Comparison of ENCODE assay signal across 31 cellular contexts in genomic region chr10:90813592-90814365, GRCh38. TPM values are rescaled to one million over a fixed set of nuclear protein-coding genes. Genes with fewer than 3 reads are reported as not detected.
A peak's percentile ranks its signal among the peaks of the same experiment; 100 is the strongest.
DNase-seq lines count a peak whose midpoint lies in the region; ATAC-seq, FAIRE-seq and TF ChIP-seq lines count a peak whose summit lies in the region.
"Had no signal": no experiment of that assay in that cellular context is flagged by ENCODE, and none has a peak within 500 bp of the region (broad histone marks: within the 10 kb centered on the region; RNA-seq: fewer than 3 reads in every experiment).

No MANE protein-coding gene starts in this region.

- TF ChIP-seq CTCF in breast epithelium (IDR thresholded peaks at IDR 0.05) = no peak
- TF ChIP-seq CTCF in MCF 10A (IDR thresholded peaks at IDR 0.05; ENCODE audit: unreplicated experiment) = no peak
- no peak for TF ChIP-seq CTCF in WTC11 (IDR thresholded peaks at IDR 0.05)
- TF ChIP-seq CTCF in fibroblast of mammary gland (conservative IDR thresholded peaks at IDR 0.05; ENCODE audit: control insufficient read depth, insufficient read depth, low read depth, low read length) = no peak

- no peak overlapping the region for H3K4me3 Mint-ChIP-seq in MCF 10A (ENCODE audit: unreplicated experiment)
- no peak overlapping the region for H3K4me3 Mint-ChIP-seq in WTC11
- H3K4me3 Mint-ChIP-seq: activated naive CD4-positive, alpha-beta T cell treated with anti-CD3 and anti-CD28 coated beads, Interleukin-2, amount 10 ng/mL, durations not matched to agents 7 days and 5 days; activated T-helper 17 cell treated with anti-CD3 and anti-CD28 coated beads, Interleukin-2, amount 50 U/mL, for 72 hours; CD14-positive monocyte; natural killer cell had no signal

- H3K27me3 ChIP-seq in breast epithelium = no peaks in the 10 kb centered on the region
- H3K27me3 ChIP-seq: heart left ventricle, tibial artery had no signal

- no peak overlapping the region for H3K27ac Mint-ChIP-seq in MCF 10A (ENCODE audit: low read depth, unreplicated experiment)
- peak overlapping the region; percentile 88 for H3K27ac Mint-ChIP-seq in WTC11
- H3K27ac Mint-ChIP-seq: activated naive CD4-positive, alpha-beta T cell treated with anti-CD3 and anti-CD28 coated beads, Interleukin-2, amount 10 ng/mL, durations not matched to agents 7 days and 5 days; activated T-helper 17 cell treated with anti-CD3 and anti-CD28 coated beads, Interleukin-2, amount 50 U/mL, for 72 hours; CD14-positive monocyte; natural killer cell had no signal

- DNase-seq in breast epithelium (ENCODE audit: low spot score in 2 of 2) (peak in 1 of 2 donors; percentile 62), MCF 10A (ENCODE audit: unreplicated experiment) (no peak), WTC11 (ENCODE audit: low spot score) (no peak), fibroblast of mammary gland (ENCODE audit: low read depth) (peak; percentile 3), urothelium cell line (ENCODE audit: low spot score) (peak; percentile 6), hepatic stellate cell (ENCODE audit: low spot score) (no peak), NAMALWA (ENCODE audit: low spot score) (no peak), NCI-H2227 (lab: John Stamatoyannopoulos, UW; ENCODE audit: unreplicated experiment) (no peak)
- DNase-seq: activated CD4-positive, alpha-beta T cell treated with anti-CD3 and anti-CD28 coated beads for 4 hours; activated naive CD4-positive, alpha-beta T cell treated with anti-CD3 and anti-CD28 coated beads, Interleukin-2, amount 10 ng/mL, durations not matched to agents 7 days and 5 days; Caco-2; DND-41; effector CD4-positive, alpha-beta T cell; foreskin fibroblast; H7; heart left ventricle; Karpas-422; lower lobe of right lung; natural killer cell; NCI-H1092 treated with DMSO at 0.1 percent for 48 hours; NCI-H187 treated with DMSO at 0.1 percent for 48 hours; occipital lobe; PC-3; psoas muscle; stimulated activated CD4-positive, alpha-beta T cell treated with anti-CD3 and anti-CD28 coated beads, Interleukin-4, amount 100 ng/mL, for 4 hours; tibial artery had no signal

- no peak for FAIRE-seq in urothelium cell line (lab: Jason Lieb, UNC)
- FAIRE-seq: A204.1, bronchial epithelial cell, HepG2 had no signal

- ATAC-seq in WTC11 = no peak
- ATAC-seq: activated T-helper 17 cell treated with anti-CD3 and anti-CD28 coated beads, Interleukin-2, amount 50 U/mL, for 72 hours; heart left ventricle; HepG2; lower lobe of right lung; natural killer cell; PC-3; psoas muscle had no signal

- no peaks in the 10 kb centered on the region for H3K9me3 ChIP-seq in breast epithelium
- H3K9me3 ChIP-seq: Caco-2, heart left ventricle, lower lobe of right lung, psoas muscle, tibial artery had no signal

- CTCF ChIA-PET in MCF 10A (lab: Yijun Ruan, JAX) (interaction anchor here (0.6 to 1.2 kb wide), 4 partner anchors 9 to 1156 kb away, joined by 3 to 6 read pairs (median 4); no protein-coding TSS in a partner anchor), WTC11 (lab: Charles Lee) (no interaction called here)

- H3K4me1 ChIP-seq in breast epithelium = no peaks in the 10 kb centered on the region
- H3K4me1 ChIP-seq: Caco-2, lower lobe of right lung, psoas muscle, tibial artery had no signal

- no peaks in the 10 kb centered on the region for H3K36me3 Mint-ChIP-seq in MCF 10A (ENCODE audit: insufficient read depth, unreplicated experiment)
- peaks cover 41% of the 10 kb centered on the region for H3K36me3 Mint-ChIP-seq in WTC11
- H3K36me3 Mint-ChIP-seq: activated naive CD4-positive, alpha-beta T cell treated with anti-CD3 and anti-CD28 coated beads, Interleukin-2, amount 10 ng/mL, durations not matched to agents 7 days and 5 days; CD14-positive monocyte; natural killer cell had no signal

- H3K4me1 Mint-ChIP-seq in MCF 10A (ENCODE audit: insufficient read depth, unreplicated experiment) = peaks cover 20% of the 10 kb centered on the region
- H3K4me1 Mint-ChIP-seq in WTC11 = peaks cover 56% of the 10 kb centered on the region
- H3K4me1 Mint-ChIP-seq: activated naive CD4-positive, alpha-beta T cell treated with anti-CD3 and anti-CD28 coated beads, Interleukin-2, amount 10 ng/mL, durations not matched to agents 7 days and 5 days; activated T-helper 17 cell treated with anti-CD3 and anti-CD28 coated beads, Interleukin-2, amount 50 U/mL, for 72 hours; natural killer cell had no signal

- POLR2A ChIA-PET in MCF 10A (lab: Yijun Ruan, JAX) (no interaction called here), WTC11 (lab: Charles Lee) (interaction anchor here (1.6 kb wide), 1 partner anchor 9 kb away, joined by 4 read pairs; no protein-coding TSS in a partner anchor)

- intact Hi-C loops in breast epithelium (cut with DNase I; ENCODE audit: low total_unique reads) = no loop called here
- intact Hi-C loops in MCF 10A (cut with micrococcal nuclease) = no loop called here

- no peaks in the 10 kb centered on the region for H3K36me3 ChIP-seq in breast epithelium
- H3K36me3 ChIP-seq: heart left ventricle, lower lobe of right lung, tibial artery had no signal

- H3K4me3 ChIP-seq in breast epithelium (peak overlapping the region in 2 of 3 donors; percentile 1 to 32), fibroblast of mammary gland (ENCODE audit: control insufficient read depth, low read depth, low read length) (no peak overlapping the region)
- H3K4me3 ChIP-seq: heart left ventricle, lower lobe of right lung, psoas muscle, tibial artery had no signal

- H3K9me3 Mint-ChIP-seq in MCF 10A (ENCODE audit: unreplicated experiment) = peaks cover 4% of the 10 kb centered on the region
- peaks cover 36% of the 10 kb centered on the region for H3K9me3 Mint-ChIP-seq in WTC11
- H3K9me3 Mint-ChIP-seq: activated naive CD4-positive, alpha-beta T cell treated with anti-CD3 and anti-CD28 coated beads, Interleukin-2, amount 10 ng/mL, durations not matched to agents 7 days and 5 days; activated T-helper 17 cell treated with anti-CD3 and anti-CD28 coated beads, Interleukin-2, amount 50 U/mL, for 72 hours; natural killer cell had no signal

- TF ChIP-seq POLR2A in breast epithelium (IDR thresholded peaks at IDR 0.05) = no peak

- no TSS peak for BruUV-seq in MCF 10A (replicated peaks; lab: Mats Ljungman, UMichigan)

- H3K27ac ChIP-seq in breast epithelium = peak overlapping the region; percentile 2 to 52
- H3K27ac ChIP-seq: heart left ventricle, lower lobe of right lung, psoas muscle, tibial artery had no signal

- no peaks in the 10 kb centered on the region for H3K27me3 Mint-ChIP-seq in MCF 10A (ENCODE audit: insufficient read depth, unreplicated experiment)
- peaks cover 14% of the 10 kb centered on the region for H3K27me3 Mint-ChIP-seq in WTC11 (ENCODE audit: low read depth)

TF ChIP-seq in WTC11, 78 proteins besides CTCF, POLR2A, EP300 and RAD21:
- no peak for TF ChIP-seq MAX (CRISPR knock-in tag; IDR thresholded peaks at IDR 0.05)
TF ChIP-seq in WTC11: peak in this region for 0.

RNA-seq across cellular contexts. Expression of gene HTR7, which starts 44.1 kb away (rescaled TPM):
- 1 to 10 TPM in 2 of 3 donors, under 1 TPM in 1; 0.66 to 1.8 (median 1.8) TPM for total RNA-seq in breast epithelium
- 14.1 and 15.3 TPM in 2 replicates for total RNA-seq in MCF 10A (2022)
- total RNA-seq in WTC11 (2021) = 8.9 to 11.2 TPM (median 9.3 TPM) in 3 replicates
- total RNA-seq: Caco-2 had no signal

RNA-seq across cellular contexts. Expression of gene RPP30, which starts 58.0 kb away (rescaled TPM):
- total RNA-seq in breast epithelium (10 to 100 TPM; 31.8 to 48.7 (median 40.3) TPM), MCF 10A (2022) (39.9 and 41.8 TPM in 2 replicates), WTC11 (2021) (50.3 to 56.4 TPM (median 53.0 TPM) in 3 replicates)

Comparison
In these comparisons a context has a peak if more than half of its experiments do, and no peak if none do; other contexts are left out.
1. DNase-seq: peak in fibroblast of mammary gland (single experiment) and urothelium cell line (single experiment); none in MCF 10A (single experiment), WTC11 (single experiment), hepatic stellate cell (single experiment), NAMALWA (single experiment) and NCI-H2227 (single experiment).